Comparison of ENCODE assay signal across 19 cellular contexts in genomic region chr2:55235724-55236538, GRCh38. TPM values are rescaled to one million over a fixed set of nuclear protein-coding genes. Genes with fewer than 3 reads are reported as not detected.
DNase-seq lines count a peak whose midpoint lies in the region; ATAC-seq, FAIRE-seq and TF ChIP-seq lines count a peak whose summit lies in the region.
"Had no signal": no experiment of that assay in that cellular context is flagged by ENCODE, and none has a peak within 500 bp of the region (broad histone marks: within the 10 kb centered on the region; RNA-seq: fewer than 3 reads in every experiment).

No MANE protein-coding gene starts in this region.

- H3K4me1 ChIP-seq in breast epithelium, result peaks cover 0 to 10% of the 10 kb centered on the region in 2 donors
- H3K4me1 ChIP-seq in GM12878 (ENCODE audit: control insufficient read depth, insufficient read depth, low read length), result peaks cover 3% of the 10 kb centered on the region; the same call in 1 of the 2 replicates
- peaks cover 19% of the 10 kb centered on the region for H3K4me1 ChIP-seq in smooth muscle cell (ENCODE audit: low read depth)

- H3K27ac ChIP-seq in breast epithelium (no peak overlapping the region), GM12878 (ENCODE audit: control insufficient read depth, insufficient read depth) (no peak overlapping the region), smooth muscle cell (ENCODE audit: low read depth) (peak overlapping the region; percentile 99)
- H3K27ac ChIP-seq: heart left ventricle, uterus had no signal

- H3K27me3 ChIP-seq in breast epithelium (no peaks in the 10 kb centered on the region), GM12878 (replicated peaks in 1 of 2; ENCODE audit: control insufficient read depth in 2 of 2, insufficient read depth in 2 of 2, low read length in 1 of 2) (no peaks in the 10 kb centered on the region), smooth muscle cell (ENCODE audit: low read depth) (no peaks in the 10 kb centered on the region)
- H3K27me3 ChIP-seq: heart left ventricle, uterus had no signal

- TF ChIP-seq RAD21 in GM12878 (IDR thresholded peaks at IDR 0.05; ENCODE audit: insufficient read depth, low read depth, low read length), result no peak

- BruUV-seq in MCF 10A (replicated peaks; lab: Mats Ljungman, UMichigan) (no TSS peak), GM12878 (replicated peaks; lab: Mats Ljungman, UMichigan) (no TSS peak)

- H3K4me3 ChIP-seq in breast epithelium, result no peak overlapping the region
- peak overlapping the region; percentile 93; the same call in 1 of the 2 replicates for H3K4me3 ChIP-seq in GM12878
- H3K4me3 ChIP-seq in smooth muscle cell, result no peak overlapping the region
- H3K4me3 ChIP-seq: heart left ventricle, uterus had no signal

- POLR2A ChIA-PET in MCF 10A (lab: Yijun Ruan, JAX) (no interaction called here), GM12878 (lab: Charles Lee) (no interaction called here)

- peaks cover 46% of the 10 kb centered on the region for H3K79me2 ChIP-seq in GM12878 (ENCODE audit: control insufficient read depth, insufficient read depth, low read length)
- H3K79me2 ChIP-seq in smooth muscle cell (ENCODE audit: low read depth), result peaks cover 27% of the 10 kb centered on the region

- TF ChIP-seq CTCF in MCF 10A (IDR thresholded peaks at IDR 0.05; ENCODE audit: unreplicated experiment), result no peak
- TF ChIP-seq CTCF in breast epithelium (IDR thresholded peaks at IDR 0.05), result no peak
- TF ChIP-seq CTCF in HFFc6 (IDR thresholded peaks at IDR 0.05), result no peak
- no peak for TF ChIP-seq CTCF in GM12878 (IDR thresholded peaks at IDR 0.05 in 2 of 3, conservative IDR thresholded peaks at IDR 0.05 in 1 of 3; ENCODE audit: control insufficient read depth in 2 of 3, extremely low read depth in 1 of 3, insufficient read depth in 1 of 3, low read depth in 3 of 3, low read length in 3 of 3)
- no peak for TF ChIP-seq CTCF in smooth muscle cell (IDR thresholded peaks at IDR 0.05; ENCODE audit: borderline replicate concordance, insufficient read depth, poor library complexity, severe bottlenecking)

- FAIRE-seq in GM12878 (lab: Jason Lieb, UNC), result no peak

- peaks cover 5% of the 10 kb centered on the region for H3K4me1 Mint-ChIP-seq in MCF 10A (ENCODE audit: insufficient read depth, unreplicated experiment)
- peaks cover 33% of the 10 kb centered on the region for H3K4me1 Mint-ChIP-seq in HFFc6 (ENCODE audit: low read depth)

- TF ChIP-seq POLR2A in breast epithelium (IDR thresholded peaks at IDR 0.05) (no peak), GM12878 (IDR thresholded peaks at IDR 0.05; ENCODE audit: low read depth, low read length) (no peak)

- H4K20me1 ChIP-seq in GM12878 (ENCODE audit: control insufficient read depth, insufficient read depth), result no peaks in the 10 kb centered on the region
- peaks cover 28% of the 10 kb centered on the region for H4K20me1 ChIP-seq in smooth muscle cell (ENCODE audit: low read depth)

- no peaks in the 10 kb centered on the region for H3K36me3 ChIP-seq in breast epithelium
- H3K36me3 ChIP-seq in GM12878 (ENCODE audit: control insufficient read depth in 2 of 2, insufficient read depth in 2 of 2, low read length in 1 of 2), result peaks cover 1 to 19% of the 10 kb centered on the region in 2 experiments
- H3K36me3 ChIP-seq in smooth muscle cell (ENCODE audit: low read depth), result peaks cover 19% of the 10 kb centered on the region
- H3K36me3 ChIP-seq: uterus had no signal

- SMC1A ChIA-PET in GM12878 (lab: Charles Lee; ENCODE audit: uncharacterized antibody, unreplicated experiment), result no interaction called here

- no peak overlapping the region for H2AFZ ChIP-seq in GM12878 (ENCODE audit: control insufficient read depth, low read depth, low read length)
- no peak overlapping the region for H2AFZ ChIP-seq in smooth muscle cell (ENCODE audit: low read depth)

- H3K9ac ChIP-seq in GM12878 (ENCODE audit: control insufficient read depth, insufficient read depth, low read length), result no peak overlapping the region
- no peak overlapping the region for H3K9ac ChIP-seq in smooth muscle cell (ENCODE audit: low read depth)

- H3K27me3 Mint-ChIP-seq in MCF 10A (ENCODE audit: insufficient read depth, unreplicated experiment) (no peaks in the 10 kb centered on the region), HFFc6 (ENCODE audit: insufficient read depth) (peaks cover 2% of the 10 kb centered on the region; the same call in 1 of the 2 replicates)

- DNase-seq in MCF 10A (ENCODE audit: unreplicated experiment), result peak; percentile 4
- DNase-seq in breast epithelium (ENCODE audit: low spot score in 2 of 2), result no peak
- no peak for DNase-seq in HFFc6
- no peak for DNase-seq in GM12878 (ENCODE audit: low read depth, low spot score)
- DNase-seq in smooth muscle cell (lab: John Stamatoyannopoulos, UW; ENCODE audit: unreplicated experiment), result no peak
- DNase-seq in activated CD8-positive, alpha-beta memory T cell treated with anti-CD3 and anti-CD28 coated beads for 24 hours, result no peak
- DNase-seq: C1 segment of cervical spinal cord; H7; heart left ventricle; left colon; NCI-H2081 treated with DMSO at 0.1 percent for 48 hours; NCI-H748 treated with DMSO at 0.1 percent for 48 hours; retina; stimulated activated CD4-positive, alpha-beta T cell treated with anti-CD3 and anti-CD28 coated beads, Interleukin-4, amount 100 ng/mL, for 1 hour; uterus had no signal

- H3K9me3 Mint-ChIP-seq in MCF 10A (ENCODE audit: unreplicated experiment), result no peaks in the 10 kb centered on the region
- no peaks in the 10 kb centered on the region for H3K9me3 Mint-ChIP-seq in HFFc6
- H3K9me3 Mint-ChIP-seq: T-helper 2 cell treated with Interferon-gamma antibody and Interleukin-4, amounts not matched to agents 5 μg/mL and 100 μg/mL, for 36 hours had no signal

- H3K9me3 ChIP-seq in breast epithelium, result no peaks in the 10 kb centered on the region
- H3K9me3 ChIP-seq in GM12878 (replicated peaks; ENCODE audit: control insufficient read depth, insufficient read depth, low read length), result no peaks in the 10 kb centered on the region
- no peaks in the 10 kb centered on the region for H3K9me3 ChIP-seq in smooth muscle cell (replicated peaks; ENCODE audit: low read depth)
- H3K9me3 ChIP-seq: heart left ventricle, uterus had no signal

- intact Hi-C loops in MCF 10A (cut with micrococcal nuclease) (no loop called here), breast epithelium (cut with DNase I; ENCODE audit: low total_unique reads) (no loop called here), GM12878 (cut with micrococcal nuclease; ENCODE audit: unreplicated experiment) (no loop called here)

- H3K4me2 ChIP-seq in GM12878 (ENCODE audit: control insufficient read depth, insufficient read depth) (peak overlapping the region; percentile 17), smooth muscle cell (no peak overlapping the region)

- peaks cover 77% of the 10 kb centered on the region for H3K36me3 Mint-ChIP-seq in MCF 10A (ENCODE audit: insufficient read depth, unreplicated experiment)
- H3K36me3 Mint-ChIP-seq in HFFc6 (ENCODE audit: low read depth), result peaks cover 42% of the 10 kb centered on the region

- in situ Hi-C loops in GM12878 (cut with MboI), result no loop called here

- no peak overlapping the region for H3K4me3 Mint-ChIP-seq in MCF 10A (ENCODE audit: unreplicated experiment)
- no peak overlapping the region; the same call in 1 of the 2 replicates for H3K4me3 Mint-ChIP-seq in HFFc6

- RAD21 ChIA-PET in GM12878 (lab: Charles Lee; ENCODE audit: unreplicated experiment), result no interaction called here

- ATAC-seq in GM12878, result no peak
- ATAC-seq in GM18520 (IDR thresholded peaks at IDR 0.05; ENCODE audit: unreplicated experiment), result no peak
- no peak for ATAC-seq in GM21526 (IDR thresholded peaks at IDR 0.05; ENCODE audit: low FRiP score, unreplicated experiment)
- ATAC-seq: esophagus mucosa, heart left ventricle, left colon had no signal

- H3K27ac Mint-ChIP-seq in MCF 10A (ENCODE audit: low read depth, unreplicated experiment) (no peak overlapping the region), HFFc6 (peak overlapping the region; percentile 9; the same call in 1 of the 2 replicates)
- H3K27ac Mint-ChIP-seq: T-helper 2 cell treated with Interferon-gamma antibody and Interleukin-4, amounts not matched to agents 5 μg/mL and 100 μg/mL, for 36 hours had no signal

- TF ChIP-seq EP300 in GM12878 (IDR thresholded peaks at IDR 0.05; ENCODE audit: borderline replicate concordance in 1 of 2, control insufficient read depth in 1 of 2, low read depth in 2 of 2, low read length in 2 of 2), result no peak

- CTCF ChIA-PET in MCF 10A (lab: Yijun Ruan, JAX) (no interaction called here), GM12878 (lab: Yijun Ruan, JAX) (interaction anchor here (1.3 kb wide), 1 partner anchor 11 kb away, joined by 4 read pairs; no protein-coding TSS in a partner anchor)

- H3F3A ChIP-seq in smooth muscle cell (ENCODE audit: low read depth), result peaks cover 53% of the 10 kb centered on the region

- WGBS in GM12878 (ENCODE audit: insufficient coverage, insufficient replicate concordance, low lambda C conversion rate, missing lambda C conversion rate), result 97% methylated on average over 3 of the region's 3 CpGs
- 96% methylated on average over 3 of the region's 3 CpGs for WGBS in smooth muscle cell (ENCODE audit: low lambda C conversion rate)

RNA-seq across cellular contexts. Expression of gene RPS27A, which starts 3.4 kb away (rescaled TPM):
- total RNA-seq in MCF 10A (2022), result 1,343 and 1,536 TPM in 2 replicates
- 1,000 to 10,000 TPM; 1,531 to 3,365 (median 3,229) TPM for total RNA-seq in breast epithelium
- total RNA-seq in HFFc6 (2021; fragmentation: NEBNext Ultra II Directional; extraction: Animal tissue kit (Norgen Biotek cat#: 25700)), result 100 to 1,000 TPM; 776 to 909 (median 882) TPM
- total RNA-seq in GM12878 (2013; cell fraction: nucleolus; rRNA removed), result 210 and 242 TPM in 2 replicates
- 1,715 and 1,919 TPM in 2 replicates for total RNA-seq in GM12878 (2014; rRNA removed)
- 2,577 and 2,600 TPM in 2 replicates for total RNA-seq in GM12878 (2014; rRNA removed; fragmentation: Illumina TruSeq; extraction: Trizol)
- 1,460 and 1,505 TPM in 2 replicates for total RNA-seq in GM12878 (2021)
- 3,990 TPM for polyA plus RNA-seq in GM12878 (2011; ENCODE audit: low read depth)
- 2,736 and 3,509 TPM in 2 replicates for polyA plus RNA-seq in GM12878 (2011; rRNA removed)
- polyA plus RNA-seq in GM12878 (2011; cell fraction: cytosol; rRNA removed), result 1,475 and 1,891 TPM in 2 replicates
- polyA plus RNA-seq in GM12878 (2011; cell fraction: nucleus; rRNA removed), result 520 and 651 TPM in 2 replicates
- 2,856 and 3,931 TPM in 2 replicates for polyA plus RNA-seq in GM12878 (2012)
- polyA plus RNA-seq in GM12878 (2014; fragmentation: Illumina TruSeq; extraction: Trizol), result 1,739 and 2,088 TPM in 2 replicates
- polyA plus RNA-seq in GM12878 (2014; fragmentation: Nextera tagmentation; extraction: Ambion mirVana), result 1,000 to 10,000 TPM; 3,416 to 4,705 TPM
- 2,025 and 2,160 TPM in 2 replicates for polyA plus RNA-seq in GM12878 (2014; rRNA removed)
- 1,000 to 10,000 TPM; 1,779 to 1,833 TPM for polyA plus RNA-seq in GM12878 (2016; fragmentation: Nextera tagmentation; extraction: Ambion mirVana)
- polyA minus RNA-seq in GM12878 (2011; rRNA and poly(A)+ RNA removed), result 381 and 517 TPM in 2 replicates
- 228 and 239 TPM in 2 replicates for polyA minus RNA-seq in GM12878 (2011; cell fraction: cytosol; rRNA and poly(A)+ RNA removed)
- 125 and 194 TPM in 2 replicates for polyA minus RNA-seq in GM12878 (2011; cell fraction: nucleus; rRNA and poly(A)+ RNA removed)
- total RNA-seq in smooth muscle cell, result 2,119 and 2,208 TPM in 2 replicates
- polyA plus RNA-seq in smooth muscle cell, result 733 and 774 TPM in 2 replicates

RNA-seq across cellular contexts. Expression of gene CLHC1, which starts 3.8 kb away (rescaled TPM):
- total RNA-seq in MCF 10A (2022), result 32.8 and 35.4 TPM in 2 replicates
- total RNA-seq in breast epithelium, result 10 to 100 TPM in 2 of 3 donors, 1 to 10 TPM in 1; 3.5 to 20.8 (median 17.7) TPM
- total RNA-seq in HFFc6 (2021; fragmentation: NEBNext Ultra II Directional; extraction: Animal tissue kit (Norgen Biotek cat#: 25700)), result 1 to 10 TPM; 5.1 to 8.4 (median 6.2) TPM
- 30.4 and 41.7 TPM in 2 replicates for total RNA-seq in GM12878 (2013; cell fraction: nucleolus; rRNA removed)
- total RNA-seq in GM12878 (2014; rRNA removed), result 3.2 and 6.2 TPM in 2 replicates
- total RNA-seq in GM12878 (2014; rRNA removed; fragmentation: Illumina TruSeq; extraction: Trizol), result 6.1 and 8.7 TPM in 2 replicates
- total RNA-seq in GM12878 (2021), result 4.0 and 6.2 TPM in 2 replicates
- 0.98 TPM for polyA plus RNA-seq in GM12878 (2011; ENCODE audit: low read depth)
- polyA plus RNA-seq in GM12878 (2011; rRNA removed), result 6.8 and 10.1 TPM in 2 replicates
- 1.3 and 2.3 TPM in 2 replicates for polyA plus RNA-seq in GM12878 (2011; cell fraction: cytosol; rRNA removed)
- 6.7 and 8.8 TPM in 2 replicates for polyA plus RNA-seq in GM12878 (2011; cell fraction: nucleus; rRNA removed)
- polyA plus RNA-seq in GM12878 (2012), result 3.8 and 4.1 TPM in 2 replicates
- polyA plus RNA-seq in GM12878 (2014; fragmentation: Illumina TruSeq; extraction: Trizol), result 3.5 and 4.0 TPM in 2 replicates
- polyA plus RNA-seq in GM12878 (2014; fragmentation: Nextera tagmentation; extraction: Ambion mirVana), result 1 to 10 TPM; 2.6 to 3.2 TPM
- 5.1 and 5.7 TPM in 2 replicates for polyA plus RNA-seq in GM12878 (2014; rRNA removed)
- polyA plus RNA-seq in GM12878 (2016; fragmentation: Nextera tagmentation; extraction: Ambion mirVana), result 1 to 10 TPM; 4.3 to 5.6 TPM
- polyA minus RNA-seq in GM12878 (2011; rRNA and poly(A)+ RNA removed), result 1.5 and 6.6 TPM in 2 replicates
- 2.8 TPM in 1 of 2 replicates, not detected in the other for polyA minus RNA-seq in GM12878 (2011; cell fraction: cytosol; rRNA and poly(A)+ RNA removed)
- polyA minus RNA-seq in GM12878 (2011; cell fraction: nucleus; rRNA and poly(A)+ RNA removed), result 8.7 and 13.1 TPM in 2 replicates
- 14.4 and 17.1 TPM in 2 replicates for total RNA-seq in smooth muscle cell
- 10.0 and 11.2 TPM in 2 replicates for polyA plus RNA-seq in smooth muscle cell

RNA-seq across cellular contexts. Expression of gene MTIF2, which starts 33.1 kb away (rescaled TPM):
- 58.3 and 60.7 TPM in 2 replicates for total RNA-seq in MCF 10A (2022)
- total RNA-seq in breast epithelium, result 10 to 100 TPM; 23.2 to 25.3 (median 23.6) TPM
- total RNA-seq in HFFc6 (2021; fragmentation: NEBNext Ultra II Directional; extraction: Animal tissue kit (Norgen Biotek cat#: 25700)), result 10 to 100 TPM; 22.4 to 28.7 (median 25.9) TPM
- 54.4 and 61.4 TPM in 2 replicates for total RNA-seq in GM12878 (2013; cell fraction: nucleolus; rRNA removed)
- total RNA-seq in GM12878 (2014; rRNA removed), result 34.2 and 38.5 TPM in 2 replicates
- total RNA-seq in GM12878 (2014; rRNA removed; fragmentation: Illumina TruSeq; extraction: Trizol), result 62.1 and 63.7 TPM in 2 replicates
- 33.4 and 34.1 TPM in 2 replicates for total RNA-seq in GM12878 (2021)
- polyA plus RNA-seq in GM12878 (2011; ENCODE audit: low read depth), result 19.3 TPM
- polyA plus RNA-seq in GM12878 (2011; rRNA removed), result 40.8 and 65.5 TPM in 2 replicates
- polyA plus RNA-seq in GM12878 (2011; cell fraction: cytosol; rRNA removed), result 16.3 and 17.6 TPM in 2 replicates
- 37.9 and 42.0 TPM in 2 replicates for polyA plus RNA-seq in GM12878 (2011; cell fraction: nucleus; rRNA removed)
- 26.4 and 33.0 TPM in 2 replicates for polyA plus RNA-seq in GM12878 (2012)
- polyA plus RNA-seq in GM12878 (2014; fragmentation: Illumina TruSeq; extraction: Trizol), result 50.2 and 57.4 TPM in 2 replicates
- polyA plus RNA-seq in GM12878 (2014; fragmentation: Nextera tagmentation; extraction: Ambion mirVana), result 10 to 100 TPM; 26.4 to 39.2 TPM
- polyA plus RNA-seq in GM12878 (2014; rRNA removed), result 25.5 and 30.9 TPM in 2 replicates
- 10 to 100 TPM; 45.4 to 46.1 TPM for polyA plus RNA-seq in GM12878 (2016; fragmentation: Nextera tagmentation; extraction: Ambion mirVana)
- polyA minus RNA-seq in GM12878 (2011; rRNA and poly(A)+ RNA removed), result 53.5 and 57.6 TPM in 2 replicates
- polyA minus RNA-seq in GM12878 (2011; cell fraction: cytosol; rRNA and poly(A)+ RNA removed), result 16.6 and 21.8 TPM in 2 replicates
- 45.0 and 56.9 TPM in 2 replicates for polyA minus RNA-seq in GM12878 (2011; cell fraction: nucleus; rRNA and poly(A)+ RNA removed)
- 22.7 and 27.9 TPM in 2 replicates for total RNA-seq in smooth muscle cell
- polyA plus RNA-seq in smooth muscle cell, result 11.6 and 16.5 TPM in 2 replicates
